ENCODE assay signal across 9 cellular contexts in genomic region chr16:2520784-2521577, GRCh38. TPM values are rescaled to one million over a fixed set of nuclear protein-coding genes. Genes with fewer than 3 reads are reported as not detected.
A peak's percentile ranks its signal among the peaks of the same experiment; 100 is the strongest.
DNase-seq lines count a peak whose midpoint lies in the region; ATAC-seq and TF ChIP-seq lines count a peak whose summit lies in the region.
"Had no signal": no experiment of that assay in that cellular context is flagged by ENCODE, and none has a peak within 500 bp of the region (broad histone marks: within the 10 kb centered on the region; RNA-seq: fewer than 3 reads in every experiment).

No MANE protein-coding gene starts in this region.

- peak; percentile 20 for TF ChIP-seq CTCF in epithelial cell of proximal tubule (conservative IDR thresholded peaks at IDR 0.05; ENCODE audit: low read depth, low read length)
- TF ChIP-seq CTCF in natural killer cell (IDR thresholded peaks at IDR 0.05) = no peak

- peak overlapping the region; percentile 89 to 91 for H3K27ac Mint-ChIP-seq in natural killer cell

- peaks cover 32% of the 10 kb centered on the region for H3K36me3 ChIP-seq in HUES48 (ENCODE audit: control insufficient read depth, insufficient read depth, low read length)

- peak overlapping the region; percentile 47 for H3K27ac ChIP-seq in HUES48 (ENCODE audit: low read depth, low read length)

- no peaks in the 10 kb centered on the region for H3K27me3 Mint-ChIP-seq in natural killer cell (ENCODE audit: low read depth in 2 of 2)

- no peaks in the 10 kb centered on the region for H3K36me3 Mint-ChIP-seq in natural killer cell

- H3K9me3 ChIP-seq in HUES48 (ENCODE audit: control insufficient read depth, insufficient read depth, low read length) = no peaks in the 10 kb centered on the region

- peak overlapping the region; percentile 74 for H3K9ac ChIP-seq in HUES48 (ENCODE audit: low read depth, low read length)

- H3K4me1 ChIP-seq in HUES48 (ENCODE audit: control insufficient read depth, insufficient read depth, low read length) = peaks cover 6% of the 10 kb centered on the region; the same call in 1 of the 2 replicates

- ATAC-seq in natural killer cell (peak; percentile 67 to 81 (median 68)), GM18498 (IDR thresholded peaks at IDR 0.05; ENCODE audit: unreplicated experiment) (no peak), GM18519 (IDR thresholded peaks at IDR 0.05; ENCODE audit: low FRiP score, unreplicated experiment) (no peak)

- DNase-seq in ELF-1 (ENCODE audit: low read depth, low spot score) = peak; percentile 86
- peak; percentile 19 to 25 for DNase-seq in activated CD4-positive, alpha-beta T cell treated with anti-CD3 and anti-CD28 coated beads, Interleukin-2, amount 50 U/mL, for 4 hours
- no peak for DNase-seq in epithelial cell of proximal tubule (ENCODE audit: low read depth)
- peak; percentile 60 for DNase-seq in natural killer cell
- no peak for DNase-seq in AML-193 (lab: John Stamatoyannopoulos, UW)

- H3K4me3 ChIP-seq in HUES48 (ENCODE audit: low read depth, low read length) (peak overlapping the region; percentile 73), epithelial cell of proximal tubule (ENCODE audit: low read depth, low read length) (peak overlapping the region; percentile 60)

- no peaks in the 10 kb centered on the region for H3K9me3 Mint-ChIP-seq in natural killer cell

- peaks cover 37 to 51% of the 10 kb centered on the region in 2 donors for H3K4me1 Mint-ChIP-seq in natural killer cell

- intact Hi-C loops in natural killer cell (cut with micrococcal nuclease) = no loop called here

- peak overlapping the region; percentile 88 for H3K4me3 Mint-ChIP-seq in natural killer cell

- no peaks in the 10 kb centered on the region for H3K27me3 ChIP-seq in HUES48 (ENCODE audit: control insufficient read depth, insufficient read depth, low read length)

RNA-seq across cellular contexts. Expression of gene AMDHD2, which starts 0.8 kb away (rescaled TPM):
- 32.7 and 41.1 TPM in 2 replicates for total RNA-seq in epithelial cell of proximal tubule
- 100 to 1,000 TPM; 129 to 162 (median 144) TPM for total RNA-seq in natural killer cell

RNA-seq across cellular contexts. Expression of gene ATP6V0C, which starts 7.2 kb away (rescaled TPM):
- total RNA-seq in epithelial cell of proximal tubule (32.4 and 46.6 TPM in 2 replicates), natural killer cell (100 to 1,000 TPM; 183 to 242 (median 217) TPM)

RNA-seq across cellular contexts. Expression of gene CEMP1, which starts 10.2 kb away (rescaled TPM):
- total RNA-seq in epithelial cell of proximal tubule = not detected in 2 replicates
- under 1 TPM; 0.28 to 0.56 (median 0.45) TPM for total RNA-seq in natural killer cell
- total RNA-seq: LHCN-M2 had no signal

RNA-seq across cellular contexts. Expression of gene PDPK1, which starts 16.8 kb away (rescaled TPM):
- total RNA-seq in epithelial cell of proximal tubule (16.4 and 16.5 TPM in 2 replicates), natural killer cell (10 to 100 TPM; 63.1 to 80.7 (median 73.5) TPM)

RNA-seq across cellular contexts. Expression of gene TBC1D24, which starts 46.1 kb away (rescaled TPM):
- total RNA-seq in epithelial cell of proximal tubule (7.8 and 9.1 TPM in 2 replicates), natural killer cell (10 to 100 TPM in 2 of 3 donors, 1 to 10 TPM in 1; 7.2 to 13.0 (median 10.9) TPM)

Comparison
In these comparisons a context has a peak if more than half of its experiments do, and no peak if none do; other contexts are left out.
1. DNase-seq: peak in ELF-1 (single experiment), activated CD4-positive, alpha-beta T cell treated with anti-CD3 and anti-CD28 coated beads, Interleukin-2, amount 50 U/mL, for 4 hours (2 of 2) and natural killer cell (single experiment); none in epithelial cell of proximal tubule (single experiment) and AML-193 (0 of 2).
2. ATAC-seq: peak in natural killer cell (3 of 3); none in GM18498 (single experiment) and GM18519 (single experiment).